In genomic region chr22:33579448-33580093, GRCh38 we compare ENCODE assay signal across 8 cellular contexts.
DNase-seq lines count a peak whose midpoint lies in the region; ATAC-seq and TF ChIP-seq lines count a peak whose summit lies in the region.

No MANE protein-coding gene starts in this region.

- H3K4me1 ChIP-seq in NT2/D1 (ENCODE audit: insufficient read depth, insufficient read length) (no peaks in the 10 kb centered on the region), iPS DF 6.9 (ENCODE audit: control insufficient read depth, insufficient read depth, low read length) (no peaks in the 10 kb centered on the region)

- H3K27ac Mint-ChIP-seq in Calu3 (ENCODE audit: unreplicated experiment), result peak overlapping the region; percentile 36

- no peaks in the 10 kb centered on the region for H3K9me3 ChIP-seq in NT2/D1 (ENCODE audit: insufficient read depth, low read length)
- no peaks in the 10 kb centered on the region for H3K9me3 ChIP-seq in iPS DF 6.9 (ENCODE audit: control insufficient read depth, insufficient read depth, low read length)

- H3K36me3 Mint-ChIP-seq in Calu3 (ENCODE audit: insufficient read depth, unreplicated experiment), result peaks cover 5% of the 10 kb centered on the region

- H3K36me3 ChIP-seq in NT2/D1 (ENCODE audit: insufficient read depth, insufficient read length, low read length), result no peaks in the 10 kb centered on the region
- no peaks in the 10 kb centered on the region for H3K36me3 ChIP-seq in iPS DF 6.9 (ENCODE audit: control insufficient read depth, insufficient read depth, low read length)

- ATAC-seq in GM19467 (IDR thresholded peaks at IDR 0.05; ENCODE audit: unreplicated experiment), result peak; percentile 64
- no peak for ATAC-seq in GM18505 (IDR thresholded peaks at IDR 0.05; ENCODE audit: unreplicated experiment)

- WGBS in iPS DF 6.9 (ENCODE audit: insufficient coverage, insufficient read length), result no CpG with 5 or more reads among the region's 8 CpGs

- DNase-seq in Calu3 (peak; percentile 81), NT2/D1 (ENCODE audit: low read depth, low spot score) (peak; percentile 33), astrocyte of the hippocampus (ENCODE audit: low read depth, low spot score) (peak; percentile 69), iPS DF 6.9 (ENCODE audit: low read depth, low spot score) (peak; percentile 60), HCEC 1CT (no peak)
- DNase-seq in stimulated activated CD4-positive, alpha-beta T cell treated with anti-CD3 and anti-CD28 coated beads, Interleukin-15, amount 100 ng/mL, for 24 hours, result peak; percentile 46

- H3K27ac ChIP-seq in iPS DF 6.9 (ENCODE audit: low read length), result no peak overlapping the region

- peak; percentile 94 for TF ChIP-seq CTCF in Calu3 (IDR thresholded peaks at IDR 0.05; ENCODE audit: unreplicated experiment)

- no peak for TF ChIP-seq POLR2A in GM18505 (IDR thresholded peaks at IDR 0.05; ENCODE audit: borderline replicate concordance, extremely low read depth, insufficient read depth, insufficient read length)

- H3K4me1 Mint-ChIP-seq in Calu3 (ENCODE audit: low read depth, unreplicated experiment), result peaks cover 27% of the 10 kb centered on the region

- intact Hi-C loops in Calu3 (cut with micrococcal nuclease; ENCODE audit: unreplicated experiment), result loop anchor here (1.0 kb wide), 2 partner anchors 60 to 278 kb away; no protein-coding TSS in a partner anchor

- H3K27me3 ChIP-seq in NT2/D1 (ENCODE audit: insufficient read depth, insufficient read length) (no peaks in the 10 kb centered on the region), iPS DF 6.9 (ENCODE audit: control insufficient read depth, insufficient read depth, low read length) (no peaks in the 10 kb centered on the region)

- CTCF ChIA-PET in Calu3 (lab: Charles Lee), result interaction anchor here (0.7 to 2.2 kb wide), 4 partner anchors 55 to 1444 kb away, joined by 3 to 13 read pairs (median 4); no protein-coding TSS in a partner anchor

- H3K4me3 ChIP-seq in NT2/D1 (ENCODE audit: insufficient read length, low read depth) (no peak overlapping the region), iPS DF 6.9 (ENCODE audit: low read length) (no peak overlapping the region)

- H3K4me3 Mint-ChIP-seq in Calu3 (ENCODE audit: low read depth, unreplicated experiment), result no peak overlapping the region

- H3K9me3 Mint-ChIP-seq in Calu3 (ENCODE audit: low read depth, unreplicated experiment), result no peaks in the 10 kb centered on the region

- H3K9ac ChIP-seq in NT2/D1 (ENCODE audit: insufficient read length, low read depth), result no peak overlapping the region

- no peaks in the 10 kb centered on the region for H3K27me3 Mint-ChIP-seq in Calu3 (ENCODE audit: unreplicated experiment)

- no TSS peak for BruUV-seq in Calu3 (replicated peaks; lab: Mats Ljungman, UMichigan)
